8 cellular contexts compared by ENCODE assay signal in the genomic region with DNA sequence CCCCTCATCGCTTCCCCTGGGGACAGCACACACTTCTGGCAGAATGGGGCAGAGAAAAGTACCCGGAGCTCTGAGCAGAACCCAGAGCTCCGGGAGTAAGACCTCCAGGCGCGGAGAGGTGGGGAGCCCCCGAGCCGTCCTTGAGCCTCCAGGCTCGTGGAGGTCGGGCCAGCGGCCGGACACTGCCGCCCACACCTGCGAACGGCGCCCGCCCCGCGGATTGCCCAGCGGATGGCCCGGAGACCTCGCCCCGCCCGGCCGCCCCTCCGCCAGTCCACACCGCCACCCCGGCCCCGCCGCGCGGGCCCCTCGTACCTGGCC. TPM values are rescaled to one million over a fixed set of nuclear protein-coding genes. Genes with fewer than 3 reads are reported as not detected.
DNase-seq lines count a peak whose midpoint lies in the region; ATAC-seq and TF ChIP-seq lines count a peak whose summit lies in the region.

No MANE protein-coding gene starts in this region.

- ATAC-seq in HG02943 (IDR thresholded peaks at IDR 0.05; ENCODE audit: low read depth, unreplicated experiment), result peak; percentile 24
- peak; percentile 6 for ATAC-seq in stimulated activated naive CD8-positive, alpha-beta T cell treated with anti-CD3 and anti-CD28 coated beads, Interleukin-15, amount 100 ng/mL, for 72 hours

- H3K9me3 ChIP-seq in iPS-20b (ENCODE audit: insufficient read depth, low read depth, low read length), result no peaks in the 10 kb centered on the region

- intact Hi-C loops in activated T-helper 2 cell treated with anti-CD3 and anti-CD28 coated beads, Interferon-gamma antibody, Interleukin-2, Interleukin-4, amounts not matched to agents 10 μg/mL and 5 μg/mL and 100 μg/mL, durations not matched to agents 14 hours and 24 hours and 36 hours (cut with micrococcal nuclease), result loop anchor here (1.0 to 5.0 kb wide), 4 partner anchors 34 to 314 kb away; a partner anchor contains a TSS

- TF ChIP-seq CTCF in GM12864 (IDR thresholded peaks at IDR 0.05; ENCODE audit: low read depth, low read length, missing control alignments), result no peak

- H3K36me3 ChIP-seq in iPS-20b (ENCODE audit: insufficient read depth, low read depth, low read length), result no peaks in the 10 kb centered on the region

- peak overlapping the region; percentile 93 for H3K4me3 Mint-ChIP-seq in activated T-helper 2 cell treated with anti-CD3 and anti-CD28 coated beads, Interferon-gamma antibody, Interleukin-2, Interleukin-4, amounts not matched to agents 10 μg/mL and 5 μg/mL and 100 μg/mL, durations not matched to agents 14 hours and 24 hours and 36 hours (ENCODE audit: low read depth)
- H3K4me3 Mint-ChIP-seq in stimulated activated naive CD8-positive, alpha-beta T cell treated with anti-CD3 and anti-CD28 coated beads, Interleukin-15, amount 100 ng/mL, for 72 hours, result peak overlapping the region; percentile 85 to 94

- no peaks in the 10 kb centered on the region for H3K9me3 Mint-ChIP-seq in activated T-helper 2 cell treated with anti-CD3 and anti-CD28 coated beads, Interferon-gamma antibody, Interleukin-2, Interleukin-4, amounts not matched to agents 10 μg/mL and 5 μg/mL and 100 μg/mL, durations not matched to agents 14 hours and 24 hours and 36 hours
- H3K9me3 Mint-ChIP-seq in stimulated activated naive CD8-positive, alpha-beta T cell treated with anti-CD3 and anti-CD28 coated beads, Interleukin-15, amount 100 ng/mL, for 72 hours, result no peaks in the 10 kb centered on the region

- no peaks in the 10 kb centered on the region for H3K27me3 Mint-ChIP-seq in activated T-helper 2 cell treated with anti-CD3 and anti-CD28 coated beads, Interferon-gamma antibody, Interleukin-2, Interleukin-4, amounts not matched to agents 10 μg/mL and 5 μg/mL and 100 μg/mL, durations not matched to agents 14 hours and 24 hours and 36 hours (ENCODE audit: low read depth)
- H3K27me3 Mint-ChIP-seq in stimulated activated naive CD8-positive, alpha-beta T cell treated with anti-CD3 and anti-CD28 coated beads, Interleukin-15, amount 100 ng/mL, for 72 hours, result no peaks in the 10 kb centered on the region

- no peaks in the 10 kb centered on the region for H3K27me3 ChIP-seq in iPS-20b (ENCODE audit: insufficient read depth, low read length)

- H3K4me3 ChIP-seq in GM12864 (ENCODE audit: low read depth, low read length) (peak overlapping the region; percentile 80), iPS-20b (ENCODE audit: low read length) (peak overlapping the region; percentile 76)

- H3K9ac ChIP-seq in iPS-20b (ENCODE audit: low read depth, low read length), result peak overlapping the region; percentile 74; the same call in 1 of the 2 replicates

- peaks cover 18% of the 10 kb centered on the region for H3K4me1 ChIP-seq in iPS-20b (ENCODE audit: insufficient read depth, low read length)

- no peak overlapping the region for H3K27ac ChIP-seq in iPS-20b (ENCODE audit: low read length)

- DNase-seq in GM12864 (ENCODE audit: low read depth), result no peak
- DNase-seq in activated T-helper 2 cell treated with anti-CD3 and anti-CD28 coated beads, Interferon-gamma antibody, Interleukin-2, Interleukin-4, amounts not matched to agents 10 μg/mL and 5 μg/mL and 100 μg/mL, durations not matched to agents 14 hours and 24 hours and 36 hours (ENCODE audit: low spot score), result no peak
- DNase-seq in stimulated activated naive CD8-positive, alpha-beta T cell treated with anti-CD3 and anti-CD28 coated beads, Interleukin-15, amount 100 ng/mL, for 72 hours, result peak in 1 of 2 donors; percentile 16
- no peak for DNase-seq in GOT3 (lab: John Stamatoyannopoulos, UW)
- DNase-seq in CD1c-positive myeloid dendritic cell (ENCODE audit: extremely low spot score), result no peak
- no peak for DNase-seq in SIG-M5 (lab: John Stamatoyannopoulos, UW)

- H3K4me1 Mint-ChIP-seq in activated T-helper 2 cell treated with anti-CD3 and anti-CD28 coated beads, Interferon-gamma antibody, Interleukin-2, Interleukin-4, amounts not matched to agents 10 μg/mL and 5 μg/mL and 100 μg/mL, durations not matched to agents 14 hours and 24 hours and 36 hours (ENCODE audit: low read depth), result peaks cover 35% of the 10 kb centered on the region
- H3K4me1 Mint-ChIP-seq in stimulated activated naive CD8-positive, alpha-beta T cell treated with anti-CD3 and anti-CD28 coated beads, Interleukin-15, amount 100 ng/mL, for 72 hours, result peaks cover 40% of the 10 kb centered on the region

- peaks cover 28% of the 10 kb centered on the region for H3K36me3 Mint-ChIP-seq in activated T-helper 2 cell treated with anti-CD3 and anti-CD28 coated beads, Interferon-gamma antibody, Interleukin-2, Interleukin-4, amounts not matched to agents 10 μg/mL and 5 μg/mL and 100 μg/mL, durations not matched to agents 14 hours and 24 hours and 36 hours (ENCODE audit: low read depth)

- H3K27ac Mint-ChIP-seq in activated T-helper 2 cell treated with anti-CD3 and anti-CD28 coated beads, Interferon-gamma antibody, Interleukin-2, Interleukin-4, amounts not matched to agents 10 μg/mL and 5 μg/mL and 100 μg/mL, durations not matched to agents 14 hours and 24 hours and 36 hours, result peak overlapping the region; percentile 92
- peak overlapping the region; percentile 55 to 96 for H3K27ac Mint-ChIP-seq in stimulated activated naive CD8-positive, alpha-beta T cell treated with anti-CD3 and anti-CD28 coated beads, Interleukin-15, amount 100 ng/mL, for 72 hours

RNA-seq across cellular contexts. Expression of a gene that starts 0.3 kb away (rescaled TPM):
- 26.6 and 29.6 TPM in 2 replicates for total RNA-seq in activated T-helper 2 cell treated with anti-CD3 and anti-CD28 coated beads, Interferon-gamma antibody, Interleukin-2, Interleukin-4, amounts not matched to agents 10 μg/mL and 5 μg/mL and 100 μg/mL, durations not matched to agents 14 hours and 24 hours and 36 hours
